ENCODE assay signal across 1 cellular context in the genomic region with DNA sequence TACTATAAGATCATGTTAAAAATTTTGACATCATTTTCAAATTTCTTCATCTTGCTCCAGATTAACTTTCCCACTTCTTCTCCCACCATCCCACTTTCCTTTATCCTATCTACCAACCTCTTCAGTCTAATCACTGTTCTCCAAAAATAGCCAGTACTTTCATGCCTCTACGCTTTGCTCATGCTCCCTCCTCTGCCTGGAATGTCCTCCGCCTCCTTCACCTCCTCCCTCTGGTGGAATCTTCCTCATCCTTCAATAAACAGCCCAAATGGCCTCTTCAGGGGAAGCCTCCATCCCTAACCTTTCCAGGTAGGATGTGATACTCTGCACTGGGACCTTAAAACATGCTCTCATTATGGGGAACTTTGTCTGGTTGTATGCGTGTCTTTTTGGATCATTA.
TF ChIP-seq lines count a peak whose summit lies in the region.

No MANE protein-coding gene starts in this region.

TF ChIP-seq in HCT116, 20 proteins besides CTCF, POLR2A, EP300 and RAD21 (continued from another document):
- TF ChIP-seq, protein P1, sequence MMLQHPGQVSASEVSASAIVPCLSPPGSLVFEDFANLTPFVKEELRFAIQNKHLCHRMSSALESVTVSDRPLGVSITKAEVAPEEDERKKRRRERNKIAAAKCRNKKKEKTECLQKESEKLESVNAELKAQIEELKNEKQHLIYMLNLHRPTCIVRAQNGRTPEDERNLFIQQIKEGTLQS (IDR thresholded peaks at IDR 0.05), result no peak
- no peak for TF ChIP-seq POLR2AphosphoS5 (IDR thresholded peaks at IDR 0.05; ENCODE audit: low read depth, low read length)
- TF ChIP-seq ELF1 (IDR thresholded peaks at IDR 0.05; ENCODE audit: borderline replicate concordance, low read depth), result no peak
- TF ChIP-seq SIN3A (IDR thresholded peaks at IDR 0.05; ENCODE audit: low read depth), result no peak
- TF ChIP-seq EZH2 (IDR thresholded peaks at IDR 0.05), result no peak
- no peak for TF ChIP-seq TCF7L2 (IDR thresholded peaks at IDR 0.05; ENCODE audit: borderline replicate concordance, extremely low read depth, insufficient read depth, insufficient read length)
- no peak for TF ChIP-seq CBX3 (IDR thresholded peaks at IDR 0.05; ENCODE audit: low read depth)
- TF ChIP-seq EGR1 (IDR thresholded peaks at IDR 0.05; ENCODE audit: low read depth), result no peak
- TF ChIP-seq, protein P2, sequence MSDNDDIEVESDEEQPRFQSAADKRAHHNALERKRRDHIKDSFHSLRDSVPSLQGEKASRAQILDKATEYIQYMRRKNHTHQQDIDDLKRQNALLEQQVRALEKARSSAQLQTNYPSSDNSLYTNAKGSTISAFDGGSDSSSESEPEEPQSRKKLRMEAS (IDR thresholded peaks at IDR 0.05), result no peak
- no peak for TF ChIP-seq ZFX (IDR thresholded peaks at IDR 0.05)
